Comparison of ENCODE assay signal across 9 cellular contexts in genomic region chr2:215948051-215948450, GRCh38.
"Had no signal": no experiment of that assay in that cellular context is flagged by ENCODE, and none has a peak within 500 bp of the region (broad histone marks: within the 10 kb centered on the region; RNA-seq: fewer than 3 reads in every experiment).

No MANE protein-coding gene starts in this region.

- H3K4me3 ChIP-seq: GM23338, K562 had no signal

- H2AFZ ChIP-seq: GM23338 had no signal

- H3K4me2 ChIP-seq: GM23338 had no signal

- FAIRE-seq: H1, H54, K562 had no signal

- DNase-seq: H9, HCEC 1CT, IMR-90, KG1 had no signal

- H3K27ac ChIP-seq: HL-60 had no signal

- ATAC-seq: GM23338, K562 had no signal
